In the genomic region with DNA sequence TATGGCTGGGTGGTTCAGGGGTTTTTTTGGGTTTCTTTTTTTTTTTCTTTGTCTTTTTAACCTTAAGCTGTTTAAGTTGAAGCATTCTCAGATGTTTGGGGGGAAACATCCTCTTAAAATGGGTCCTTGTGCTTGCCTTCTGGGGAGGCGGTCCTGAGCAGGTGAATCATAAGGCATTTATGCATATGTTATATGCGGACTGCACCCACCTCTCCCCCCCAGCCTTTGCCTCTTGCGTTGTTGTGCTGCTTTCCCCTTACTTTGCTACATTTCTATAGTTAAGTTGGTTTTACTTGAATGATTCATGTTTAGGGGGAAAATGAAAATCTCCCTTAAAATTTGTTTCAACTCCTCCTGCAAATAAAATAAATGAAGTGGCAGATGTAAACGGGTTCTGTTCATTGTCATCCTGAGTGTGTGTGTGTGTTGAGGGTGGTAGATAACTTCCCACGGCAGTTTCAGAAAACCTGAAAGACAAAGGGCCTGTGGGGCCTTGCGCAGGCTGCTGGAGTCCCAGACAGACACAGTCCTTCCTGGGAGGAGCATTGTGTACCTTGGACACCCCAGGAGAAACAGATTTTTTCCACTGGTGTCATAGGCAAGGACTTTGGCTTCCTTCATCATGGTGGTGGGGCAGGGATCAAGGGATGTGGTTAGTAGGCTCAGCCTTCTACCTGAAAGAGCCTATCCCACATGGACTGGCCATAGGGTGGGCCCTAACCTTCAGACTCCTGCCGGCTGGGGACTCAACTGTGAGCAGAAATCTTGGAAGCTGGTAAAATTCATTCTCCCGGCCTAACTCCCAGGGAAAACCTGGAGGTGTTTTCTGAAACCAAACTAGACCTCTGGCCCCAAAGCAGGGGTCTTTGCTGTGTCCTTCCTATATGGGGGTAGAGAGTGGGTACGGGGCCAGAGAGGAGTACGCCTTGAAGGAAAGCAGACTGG, we compare ENCODE assay signal across 9 cellular contexts. TPM values are rescaled to one million over a fixed set of nuclear protein-coding genes. Genes with fewer than 3 reads are reported as not detected.
DNase-seq lines count a peak whose midpoint lies in the region; ATAC-seq and TF ChIP-seq lines count a peak whose summit lies in the region.
"Had no signal": no experiment of that assay in that cellular context is flagged by ENCODE, and none has a peak within 500 bp of the region (broad histone marks: within the 10 kb centered on the region; RNA-seq: fewer than 3 reads in every experiment).

No MANE protein-coding gene starts in this region.

- peak overlapping the region; percentile 93 for H3K27ac ChIP-seq in GM23338 (ENCODE audit: low read depth)
- no peak overlapping the region for H3K27ac ChIP-seq in caudate nucleus (ENCODE audit: low read depth, low read length)

- peaks cover 16% of the 10 kb centered on the region for H3F3A ChIP-seq in GM23338 (replicated peaks; ENCODE audit: low read depth)

- CTCF ChIA-PET in activated CD4-positive, alpha-beta memory T cell treated with anti-CD3 and anti-CD28 coated beads for 36 hours (lab: Charles Lee) = interaction anchor here (1.0 to 2.2 kb wide), 2 partner anchors 20 to 156 kb away, joined by 3 to 11 read pairs; partner anchors contain the start of gene TRAPPC3

- no peaks in the 10 kb centered on the region for H3K27me3 ChIP-seq in GM23338 (ENCODE audit: insufficient read depth)

- ATAC-seq in GM23338 (no peak), HG02571 (IDR thresholded peaks at IDR 0.05; ENCODE audit: unreplicated experiment) (no peak), GM19467 (IDR thresholded peaks at IDR 0.05; ENCODE audit: unreplicated experiment) (no peak)

- intact Hi-C loops in activated CD4-positive, alpha-beta memory T cell treated with anti-CD3 and anti-CD28 coated beads for 36 hours (cut with micrococcal nuclease) = loop anchor here (1.0 kb wide), 1 partner anchor 81 kb away; no protein-coding TSS in a partner anchor

- H3K4me2 ChIP-seq in GM23338 = peak overlapping the region; percentile 81

- 0 out of 2 replicates have a peak, but pooled peaks cover 4% of the 10 kb centered on the region for H3K79me2 ChIP-seq in GM23338 (replicated peaks; ENCODE audit: insufficient read depth)

- H2AFZ ChIP-seq in GM23338 = no peak overlapping the region

- TF ChIP-seq CTCF in GM23338 (conservative IDR thresholded peaks at IDR 0.05; ENCODE audit: low read depth in 2 of 2) = no peak
- no peak for TF ChIP-seq CTCF in glutamatergic neuron (IDR thresholded peaks at IDR 0.05; ENCODE audit: partially characterized antibody, unreplicated experiment)

- peaks cover 25% of the 10 kb centered on the region for H3K36me3 ChIP-seq in GM23338 (ENCODE audit: insufficient read depth)

- DNase-seq in GM23338 (ENCODE audit: low spot score) = peak; percentile 24
- peak; percentile 76 for DNase-seq in activated CD4-positive, alpha-beta memory T cell treated with anti-CD3 and anti-CD28 coated beads for 36 hours
- no peak for DNase-seq in glutamatergic neuron
- DNase-seq in stimulated activated CD4-positive, alpha-beta T cell treated with anti-CD3 and anti-CD28 coated beads, Interleukin-12 subunit alpha, Interleukin-12 subunit beta, amount 100 ng/mL, for 48 hours (ENCODE audit: low read depth in 2 of 3, low spot score in 1 of 3) = peak; percentile 34 to 45 (median 35)
- DNase-seq in activated CD4-positive, CD25-positive, alpha-beta regulatory T cell treated with anti-CD3 and anti-CD28 coated beads, Interleukin-2, amount 50 U/mL, for 72 hours = no peak
- no peak for DNase-seq in caudate nucleus (lab: John Stamatoyannopoulos, UW)
- DNase-seq: retina had no signal

- peak overlapping the region; percentile 76 for H3K4me3 ChIP-seq in GM23338

- POLR2A ChIA-PET in activated CD4-positive, alpha-beta memory T cell treated with anti-CD3 and anti-CD28 coated beads for 36 hours (lab: Charles Lee) = interaction anchor here (0.6 to 3.2 kb wide), 7 partner anchors 7 to 375 kb away, joined by 3 to 26 read pairs (median 3); partner anchors contain the start of gene EVA1B

- peaks cover 12% of the 10 kb centered on the region for H3K4me1 ChIP-seq in GM23338 (ENCODE audit: insufficient read depth)

- peak overlapping the region; percentile 93 for H3K4me3 Mint-ChIP-seq in GM23338
- H3K4me3 Mint-ChIP-seq in activated CD4-positive, alpha-beta memory T cell treated with anti-CD3 and anti-CD28 coated beads for 36 hours = peak overlapping the region; percentile 65
- H3K4me3 Mint-ChIP-seq in glutamatergic neuron (ENCODE audit: unreplicated experiment) = peak overlapping the region; percentile 39

- peaks cover 14% of the 10 kb centered on the region for H3K27me3 Mint-ChIP-seq in GM23338 (ENCODE audit: insufficient read depth, low read depth, poor library complexity)
- H3K27me3 Mint-ChIP-seq in activated CD4-positive, alpha-beta memory T cell treated with anti-CD3 and anti-CD28 coated beads for 36 hours = no peaks in the 10 kb centered on the region
- H3K27me3 Mint-ChIP-seq in glutamatergic neuron (ENCODE audit: unreplicated experiment) = peaks cover 2% of the 10 kb centered on the region

- H3K9me3 Mint-ChIP-seq in GM23338 (no peaks in the 10 kb centered on the region), glutamatergic neuron (ENCODE audit: unreplicated experiment) (peaks cover 5% of the 10 kb centered on the region)
- H3K9me3 Mint-ChIP-seq in activated CD4-positive, alpha-beta memory T cell treated with anti-CD3 and anti-CD28 coated beads for 36 hours = no peaks in the 10 kb centered on the region

- H3K36me3 Mint-ChIP-seq in GM23338 (ENCODE audit: low read depth) (peaks cover 60% of the 10 kb centered on the region), glutamatergic neuron (ENCODE audit: unreplicated experiment) (peaks cover 3% of the 10 kb centered on the region)
- H3K36me3 Mint-ChIP-seq in activated CD4-positive, alpha-beta memory T cell treated with anti-CD3 and anti-CD28 coated beads for 36 hours = peaks cover 44% of the 10 kb centered on the region

- H3K4me1 Mint-ChIP-seq in GM23338 = peaks cover 13% of the 10 kb centered on the region
- peaks cover 60% of the 10 kb centered on the region for H3K4me1 Mint-ChIP-seq in activated CD4-positive, alpha-beta memory T cell treated with anti-CD3 and anti-CD28 coated beads for 36 hours (ENCODE audit: low read depth)
- H3K4me1 Mint-ChIP-seq in glutamatergic neuron (ENCODE audit: low read depth, unreplicated experiment) = peaks cover 6% of the 10 kb centered on the region

- no peaks in the 10 kb centered on the region for H3K9me2 ChIP-seq in GM23338 (ENCODE audit: insufficient read depth)

- H3K27ac Mint-ChIP-seq in GM23338 (peak overlapping the region; percentile 84), glutamatergic neuron (ENCODE audit: unreplicated experiment) (peak overlapping the region; percentile 62)
- peak overlapping the region; percentile 93 for H3K27ac Mint-ChIP-seq in activated CD4-positive, alpha-beta memory T cell treated with anti-CD3 and anti-CD28 coated beads for 36 hours

- peaks cover 12% of the 10 kb centered on the region for H4K20me1 ChIP-seq in GM23338 (replicated peaks; ENCODE audit: insufficient read depth)

TF ChIP-seq in GM23338, 12 proteins besides CTCF, POLR2A, EP300 and RAD21 (continues in another document):
- no peak for TF ChIP-seq ETS1 (IDR thresholded peaks at IDR 0.05)
- no peak for TF ChIP-seq STAT1 (IDR thresholded peaks at IDR 0.05; ENCODE audit: unreplicated experiment)
- no peak for TF ChIP-seq REST (IDR thresholded peaks at IDR 0.05; ENCODE audit: unreplicated experiment)

RNA-seq across cellular contexts. Expression of gene SH3D21, which starts 0.9 kb away (rescaled TPM):
- 4.4 and 6.3 TPM in 2 replicates for total RNA-seq in GM23338 (2014; rRNA removed; shearing (Covaris generic))
- polyA plus RNA-seq in GM23338 (2016; fragmentation: Nextera tagmentation; extraction: Ambion mirVana) = 3.1 and 3.7 TPM in 2 replicates
- total RNA-seq in activated CD4-positive, alpha-beta memory T cell treated with anti-CD3 and anti-CD28 coated beads for 36 hours = 10 to 100 TPM; 16.9 to 18.1 TPM
- 11.8 TPM for total RNA-seq in glutamatergic neuron (ENCODE audit: unreplicated experiment)

RNA-seq across cellular contexts. Expression of gene EVA1B, which starts 18.2 kb away (rescaled TPM):
- 27.1 and 27.3 TPM in 2 replicates for total RNA-seq in GM23338 (2014; rRNA removed; shearing (Covaris generic))
- polyA plus RNA-seq in GM23338 (2016; fragmentation: Nextera tagmentation; extraction: Ambion mirVana) = 9.2 and 11.5 TPM in 2 replicates
- 10 to 100 TPM; 11.6 to 12.8 TPM for total RNA-seq in activated CD4-positive, alpha-beta memory T cell treated with anti-CD3 and anti-CD28 coated beads for 36 hours
- 1.5 TPM for total RNA-seq in glutamatergic neuron (ENCODE audit: unreplicated experiment)

Comparison
In these comparisons a context has a peak if more than half of its experiments do, and no peak if none do; other contexts are left out.
1. DNase-seq: peak in GM23338 (single experiment), activated CD4-positive, alpha-beta memory T cell treated with anti-CD3 and anti-CD28 coated beads for 36 hours (single experiment) and stimulated activated CD4-positive, alpha-beta T cell treated with anti-CD3 and anti-CD28 coated beads, Interleukin-12 subunit alpha, Interleukin-12 subunit beta, amount 100 ng/mL, for 48 hours (3 of 3); none in glutamatergic neuron (single experiment), activated CD4-positive, CD25-positive, alpha-beta regulatory T cell treated with anti-CD3 and anti-CD28 coated beads, Interleukin-2, amount 50 U/mL, for 72 hours (single experiment) and caudate nucleus (0 of 61).
2. H3K4me3 Mint-ChIP-seq: peak in every context shown above with its lines; median percentile 93 in GM23338; 65 in activated CD4-positive, alpha-beta memory T cell treated with anti-CD3 and anti-CD28 coated beads for 36 hours; 39 in glutamatergic neuron.
3. Peak in every context shown above with its lines, with median percentiles within 50 percentile points of each other: H3K27ac Mint-ChIP-seq.